26 cellular contexts compared by ENCODE assay signal in genomic region chr14:50354527-50354926, GRCh38.
"Had no signal": no experiment of that assay in that cellular context is flagged by ENCODE, and none has a peak within 500 bp of the region (broad histone marks: within the 10 kb centered on the region; RNA-seq: fewer than 3 reads in every experiment).

No MANE protein-coding gene starts in this region.

- H3K4me1 ChIP-seq: breast epithelium, psoas muscle, suprapubic skin had no signal

- H3K9me3 ChIP-seq: breast epithelium, esophagus muscularis mucosa, mucosa of descending colon, ovary, psoas muscle, suprapubic skin had no signal

- DNase-seq: activated CD4-positive, alpha-beta T cell treated with anti-CD3 and anti-CD28 coated beads, Interleukin-2, amount 50 U/mL, for 1 hour; activated CD4-positive, CD25-positive, alpha-beta regulatory T cell treated with anti-CD3 and anti-CD28 coated beads, Interleukin-2, amount 50 U/mL, for 72 hours; activated CD8-positive, alpha-beta memory T cell treated with anti-CD3 and anti-CD28 coated beads for 24 hours; activated CD8-positive, alpha-beta memory T cell treated with anti-CD3 and anti-CD28 coated beads, Interleukin-2, amount 50 U/mL, for 48 hours; activated effector memory CD4-positive, alpha-beta T cell treated with anti-CD3 and anti-CD28 coated beads, Interleukin-2, amount 50 U/mL, for 16 hours; activated naive CD4-positive, alpha-beta T cell treated with anti-CD3 and anti-CD28 coated beads, Interleukin-2, amount 50 U/mL, for 16 hours; activated T-cell treated with anti-CD3 and anti-CD28 coated beads, Interleukin-2, amount 50 U/mL, for 48 hours; dermis blood vessel endothelial cell; effector memory CD4-positive, alpha-beta T cell; mucosa of descending colon; naive thymus-derived CD4-positive, alpha-beta T cell; ovary; psoas muscle; right cardiac atrium; stimulated activated CD4-positive, alpha-beta T cell treated with anti-CD3 and anti-CD28 coated beads, Interleukin-15, amount 100 ng/mL, for 24 hours; stimulated activated CD4-positive, alpha-beta T cell treated with anti-CD3 and anti-CD28 coated beads, Interleukin-2, amount 100 ng/mL, for 48 hours; stimulated activated naive CD8-positive, alpha-beta T cell treated with anti-CD3 and anti-CD28 coated beads, Interleukin-15, amount 100 ng/mL, for 72 hours; trophoblast cell had no signal

- FAIRE-seq: astrocyte, endothelial cell of umbilical vein had no signal

- H3K27me3 ChIP-seq: breast epithelium, esophagus muscularis mucosa, neural progenitor cell, ovary, suprapubic skin had no signal

- H3K4me3 ChIP-seq: breast epithelium, esophagus muscularis mucosa, mucosa of descending colon, neural progenitor cell, ovary, psoas muscle, skin epidermis, suprapubic skin had no signal

- H3K27ac ChIP-seq: breast epithelium, esophagus muscularis mucosa, neural progenitor cell, ovary, psoas muscle, skin epidermis, suprapubic skin, VCaP had no signal

- H3K36me3 ChIP-seq: breast epithelium, neural progenitor cell, ovary, suprapubic skin had no signal
